Comparison of ENCODE assay signal across 9 cellular contexts in genomic region chr7:50212666-50213621, GRCh38.
DNase-seq lines count a peak whose midpoint lies in the region; ATAC-seq and TF ChIP-seq lines count a peak whose summit lies in the region.
"Had no signal": no experiment of that assay in that cellular context is flagged by ENCODE, and none has a peak within 500 bp of the region (broad histone marks: within the 10 kb centered on the region; RNA-seq: fewer than 3 reads in every experiment).

No MANE protein-coding gene starts in this region.

- CTCF ChIA-PET in activated CD4-positive, alpha-beta memory T cell treated with anti-CD3 and anti-CD28 coated beads for 36 hours (lab: Charles Lee): interaction anchor here (1.2 to 8.2 kb wide), 4 partner anchors 13 to 205 kb away, joined by 3 to 159 read pairs (median 11); partner anchors contain the start of gene IKZF1

- H3K4me1 Mint-ChIP-seq in activated CD4-positive, alpha-beta memory T cell treated with anti-CD3 and anti-CD28 coated beads for 36 hours (ENCODE audit: low read depth): peaks cover 84% of the 10 kb centered on the region

- ATAC-seq in left ventricle myocardium superior: peak; percentile 52
- peak; percentile 38 for ATAC-seq in HG03442 (IDR thresholded peaks at IDR 0.05; ENCODE audit: unreplicated experiment)
- ATAC-seq in upper lobe of right lung: peak; percentile 56

- TF ChIP-seq CTCF in upper lobe of right lung (IDR thresholded peaks at IDR 0.05): no peak

- H3K9me3 ChIP-seq in upper lobe of right lung: no peaks in the 10 kb centered on the region

- no peak overlapping the region for H3K4me3 ChIP-seq in upper lobe of right lung

- POLR2A ChIA-PET in activated CD4-positive, alpha-beta memory T cell treated with anti-CD3 and anti-CD28 coated beads for 36 hours (lab: Charles Lee): no interaction called here

- no peak overlapping the region for H3K27ac ChIP-seq in upper lobe of right lung
- H3K27ac ChIP-seq: C4-2B had no signal

- no peaks in the 10 kb centered on the region for H3K27me3 Mint-ChIP-seq in activated CD4-positive, alpha-beta memory T cell treated with anti-CD3 and anti-CD28 coated beads for 36 hours

- no peaks in the 10 kb centered on the region for H3K36me3 ChIP-seq in upper lobe of right lung

- H3K4me3 Mint-ChIP-seq in activated CD4-positive, alpha-beta memory T cell treated with anti-CD3 and anti-CD28 coated beads for 36 hours: peak overlapping the region; percentile 28

- DNase-seq in left ventricle myocardium superior (no peak), cardiac septum (ENCODE audit: low spot score) (no peak), upper lobe of right lung (no peak), AG08396 (ENCODE audit: low spot score) (no peak), ACHN (no peak), NCI-H524 treated with DMSO at 0.1 percent for 48 hours (lab: John Stamatoyannopoulos, UW) (no peak)
- DNase-seq in activated CD4-positive, alpha-beta memory T cell treated with anti-CD3 and anti-CD28 coated beads for 36 hours: peak; percentile 47

- peaks cover 9% of the 10 kb centered on the region for H3K4me1 ChIP-seq in upper lobe of right lung

- H3K27me3 ChIP-seq in upper lobe of right lung: no peaks in the 10 kb centered on the region

- intact Hi-C loops in left ventricle myocardium superior (cut with micrococcal nuclease) (no loop called here), cardiac septum (cut with DNase I) (no loop called here), upper lobe of right lung (cut with DNase I) (no loop called here)
- intact Hi-C loops in activated CD4-positive, alpha-beta memory T cell treated with anti-CD3 and anti-CD28 coated beads for 36 hours (cut with micrococcal nuclease): no loop called here

- H3K27ac Mint-ChIP-seq in activated CD4-positive, alpha-beta memory T cell treated with anti-CD3 and anti-CD28 coated beads for 36 hours: peak overlapping the region; percentile 71

- in situ Hi-C loops in ACHN (cut with HindIII; ENCODE audit: low pct_ligation_motif_present, low pct_unique_long_range_greater_than_20kb, low sequenced_read_pairs): no loop called here

- no peaks in the 10 kb centered on the region for H3K36me3 Mint-ChIP-seq in activated CD4-positive, alpha-beta memory T cell treated with anti-CD3 and anti-CD28 coated beads for 36 hours

- no peaks in the 10 kb centered on the region for H3K9me3 Mint-ChIP-seq in activated CD4-positive, alpha-beta memory T cell treated with anti-CD3 and anti-CD28 coated beads for 36 hours
